Comparison of ENCODE assay signal across 8 cellular contexts in genomic region chr2:190718652-190719526, GRCh38.
A peak's percentile ranks its signal among the peaks of the same experiment; 100 is the strongest.
DNase-seq lines count a peak whose midpoint lies in the region; ATAC-seq and TF ChIP-seq lines count a peak whose summit lies in the region.

No MANE protein-coding gene starts in this region.

- no peaks in the 10 kb centered on the region for H3K9me2 ChIP-seq in PC-3 (replicated peaks; ENCODE audit: low read length)

- 28% methylated on average over 7 of the region's 7 CpGs for WGBS in mammary epithelial cell (ENCODE audit: low coverage, missing lambda C conversion rate)

- H3K4me3 ChIP-seq in PC-3 (ENCODE audit: low read length), result peak overlapping the region; percentile 39; the same call in 1 of the 2 replicates
- H3K4me3 ChIP-seq in mammary epithelial cell (replicated peaks in 1 of 3; ENCODE audit: insufficient read depth in 1 of 3, low read depth in 2 of 3, low read length in 3 of 3), result no peak overlapping the region
- no peak overlapping the region for H3K4me3 ChIP-seq in osteoblast (ENCODE audit: insufficient read depth, low read length)
- no peak overlapping the region for H3K4me3 ChIP-seq in tibial artery

- dilution Hi-C loops in mammary epithelial cell (cut with HindIII; ENCODE audit: low sequenced_read_pairs), result loop anchor here (5.0 kb wide), 1 partner anchor 67 kb away; no protein-coding TSS in a partner anchor

- CTCF ChIA-PET in PC-3 (lab: Charles Lee) (interaction anchor here (0.6 kb wide), 1 partner anchor 41 kb away, joined by 3 read pairs; no protein-coding TSS in a partner anchor), mammary epithelial cell (lab: Charles Lee; ENCODE audit: low non-redundant PET) (no interaction called here)

- peaks cover 13% of the 10 kb centered on the region for H3F3A ChIP-seq in PC-3 (ENCODE audit: low read length, unreplicated experiment)

- in situ Hi-C loops in mammary epithelial cell (cut with MboI; ENCODE audit: low sequenced_read_pairs in 2 of 2), result no loop called here

- H3K36me3 ChIP-seq in PC-3 (ENCODE audit: low read depth, low read length) (no peaks in the 10 kb centered on the region), mammary epithelial cell (ENCODE audit: insufficient read depth, low read length) (no peaks in the 10 kb centered on the region), osteoblast (ENCODE audit: insufficient read depth, low read length) (no peaks in the 10 kb centered on the region), tibial artery (no peaks in the 10 kb centered on the region)

- BruUV-seq in PC-3 (replicated peaks; lab: Mats Ljungman, UMichigan) (no TSS peak), mammary epithelial cell (replicated peaks; lab: Mats Ljungman, UMichigan) (no TSS peak)

- no peaks in the 10 kb centered on the region for H3K79me2 ChIP-seq in PC-3 (ENCODE audit: low read length)
- H3K79me2 ChIP-seq in mammary epithelial cell (ENCODE audit: insufficient read depth, low read length), result no peaks in the 10 kb centered on the region
- H3K79me2 ChIP-seq in osteoblast (ENCODE audit: insufficient read depth, low read length), result no peaks in the 10 kb centered on the region

- H3K4me2 ChIP-seq in PC-3 (ENCODE audit: low read length) (peak overlapping the region; percentile 82), mammary epithelial cell (ENCODE audit: insufficient read depth, low read depth, low read length) (peak overlapping the region; percentile 45), osteoblast (ENCODE audit: insufficient read depth, low read length) (no peak overlapping the region)

- peak overlapping the region; percentile 96 for H3K27ac ChIP-seq in PC-3 (ENCODE audit: low read length)
- peak overlapping the region; percentile 63 for H3K27ac ChIP-seq in mammary epithelial cell (ENCODE audit: insufficient read depth, low read depth, low read length)
- no peak overlapping the region for H3K27ac ChIP-seq in osteoblast (ENCODE audit: low read depth, low read length)
- H3K27ac ChIP-seq in tibial artery, result no peak overlapping the region

- peak overlapping the region; percentile 42; the same call in 1 of the 2 replicates for H2AFZ ChIP-seq in PC-3 (ENCODE audit: low read length)
- H2AFZ ChIP-seq in mammary epithelial cell (ENCODE audit: low read depth, low read length), result peak overlapping the region; percentile 31
- no peak overlapping the region for H2AFZ ChIP-seq in osteoblast (ENCODE audit: low read length)

- DNase-seq in NCI-H2171 treated with DMSO at 0.1 percent for 48 hours (lab: John Stamatoyannopoulos, UW), result peak; percentile 39
- DNase-seq in NCI-H2171 (lab: John Stamatoyannopoulos, UW), result no peak
- DNase-seq in PC-3, result peak; percentile 97
- DNase-seq in mammary epithelial cell, result peak; percentile 94
- peak; percentile 39 for DNase-seq in osteoblast (ENCODE audit: insufficient read length, low spot score, missing footprints)
- DNase-seq in NCI-H1092 (lab: John Stamatoyannopoulos, UW), result no peak
- no peak for DNase-seq in tibial artery

- TF ChIP-seq CTCF in PC-3 (conservative IDR thresholded peaks at IDR 0.05; ENCODE audit: low read depth, low read length) (no peak), mammary epithelial cell (conservative IDR thresholded peaks at IDR 0.05 in 1 of 2, IDR thresholded peaks at IDR 0.05 in 1 of 2; ENCODE audit: extremely low read depth in 1 of 2, insufficient read depth in 1 of 2, low read depth in 1 of 2, low read length in 2 of 2) (no peak), osteoblast (IDR thresholded peaks at IDR 0.05; ENCODE audit: extremely low read depth, low read depth, low read length) (no peak), tibial artery (IDR thresholded peaks at IDR 0.05) (no peak)

- ATAC-seq in HG02642 (IDR thresholded peaks at IDR 0.05; ENCODE audit: poor library complexity, unreplicated experiment) (peak; percentile 68), PC-3 (peak; percentile 91)

- POLR2A ChIA-PET in PC-3 (lab: Charles Lee; ENCODE audit: unreplicated experiment), result no interaction called here

- intact Hi-C loops in PC-3 (cut with micrococcal nuclease), result loop anchor here (5.0 kb wide), 1 partner anchor 38 kb away; no protein-coding TSS in a partner anchor
- intact Hi-C loops in mammary epithelial cell (cut with micrococcal nuclease), result loop anchor here (2.0 kb wide), 1 partner anchor 48 kb away; no protein-coding TSS in a partner anchor
- intact Hi-C loops in tibial artery (cut with DNase I; ENCODE audit: low total_unique reads), result no loop called here

- H3K9me3 ChIP-seq in PC-3 (ENCODE audit: low read length) (no peaks in the 10 kb centered on the region), mammary epithelial cell (replicated peaks; ENCODE audit: insufficient read depth, low read length) (no peaks in the 10 kb centered on the region), osteoblast (ENCODE audit: low read depth, low read length) (no peaks in the 10 kb centered on the region), tibial artery (no peaks in the 10 kb centered on the region)

- peaks cover 51% of the 10 kb centered on the region for H3K4me1 ChIP-seq in PC-3 (ENCODE audit: insufficient read depth, low read length)
- peaks cover 52% of the 10 kb centered on the region for H3K4me1 ChIP-seq in mammary epithelial cell (ENCODE audit: insufficient read depth, low read length)
- H3K4me1 ChIP-seq in osteoblast (ENCODE audit: insufficient read depth, low read length), result peaks cover 19% of the 10 kb centered on the region
- no peaks in the 10 kb centered on the region for H3K4me1 ChIP-seq in tibial artery

- H3K9ac ChIP-seq in PC-3 (ENCODE audit: low read length) (peak overlapping the region; percentile 66), mammary epithelial cell (ENCODE audit: insufficient read depth, low read length) (no peak overlapping the region)

- no peaks in the 10 kb centered on the region for H4K20me1 ChIP-seq in PC-3 (ENCODE audit: low read length)
- no peaks in the 10 kb centered on the region for H4K20me1 ChIP-seq in mammary epithelial cell (ENCODE audit: insufficient read depth, low read length)
- no peaks in the 10 kb centered on the region for H4K20me1 ChIP-seq in osteoblast (ENCODE audit: insufficient read depth, low read length)

- H3K27me3 ChIP-seq in PC-3 (ENCODE audit: low read length) (no peaks in the 10 kb centered on the region), mammary epithelial cell (ENCODE audit: insufficient read depth, low read length) (no peaks in the 10 kb centered on the region), osteoblast (ENCODE audit: insufficient read depth, low read length) (no peaks in the 10 kb centered on the region), tibial artery (no peaks in the 10 kb centered on the region)

Comparison
In these comparisons a context has a peak if more than half of its experiments do, and no peak if none do; other contexts are left out.
1. DNase-seq: peak in NCI-H2171 treated with DMSO at 0.1 percent for 48 hours (single experiment), PC-3 (single experiment), mammary epithelial cell (single experiment) and osteoblast (single experiment); none in NCI-H2171 (single experiment), NCI-H1092 (single experiment) and tibial artery (0 of 2).
2. H3K27ac ChIP-seq: peak in PC-3 (single experiment) and mammary epithelial cell (single experiment); none in osteoblast (single experiment) and tibial artery (0 of 2).